1 cellular context compared by ENCODE assay signal in the genomic region with DNA sequence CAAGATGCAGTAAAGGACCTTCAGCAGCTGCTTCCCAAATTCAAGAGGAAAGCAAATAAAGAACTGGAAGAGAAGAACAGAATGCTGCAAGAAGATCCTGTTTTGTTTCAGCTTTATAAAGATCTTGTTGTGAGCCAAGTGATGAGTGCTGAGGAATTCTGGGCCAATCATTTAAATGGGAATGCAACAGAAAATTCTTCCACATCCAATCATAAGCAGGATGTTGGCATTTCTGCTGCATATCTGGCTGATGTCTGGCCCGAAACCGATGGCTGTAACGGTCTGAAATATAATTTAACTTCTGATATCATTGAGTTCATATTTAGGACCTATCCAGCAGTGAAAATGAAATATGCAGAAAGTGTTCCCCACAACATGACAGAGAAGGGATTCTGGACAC.
TF ChIP-seq lines count a peak whose summit lies in the region.

No MANE protein-coding gene starts in this region.

TF ChIP-seq in SK-N-SH, 30 proteins besides CTCF, POLR2A, EP300 and RAD21 (continued from another document):
- TF ChIP-seq, protein P1, sequence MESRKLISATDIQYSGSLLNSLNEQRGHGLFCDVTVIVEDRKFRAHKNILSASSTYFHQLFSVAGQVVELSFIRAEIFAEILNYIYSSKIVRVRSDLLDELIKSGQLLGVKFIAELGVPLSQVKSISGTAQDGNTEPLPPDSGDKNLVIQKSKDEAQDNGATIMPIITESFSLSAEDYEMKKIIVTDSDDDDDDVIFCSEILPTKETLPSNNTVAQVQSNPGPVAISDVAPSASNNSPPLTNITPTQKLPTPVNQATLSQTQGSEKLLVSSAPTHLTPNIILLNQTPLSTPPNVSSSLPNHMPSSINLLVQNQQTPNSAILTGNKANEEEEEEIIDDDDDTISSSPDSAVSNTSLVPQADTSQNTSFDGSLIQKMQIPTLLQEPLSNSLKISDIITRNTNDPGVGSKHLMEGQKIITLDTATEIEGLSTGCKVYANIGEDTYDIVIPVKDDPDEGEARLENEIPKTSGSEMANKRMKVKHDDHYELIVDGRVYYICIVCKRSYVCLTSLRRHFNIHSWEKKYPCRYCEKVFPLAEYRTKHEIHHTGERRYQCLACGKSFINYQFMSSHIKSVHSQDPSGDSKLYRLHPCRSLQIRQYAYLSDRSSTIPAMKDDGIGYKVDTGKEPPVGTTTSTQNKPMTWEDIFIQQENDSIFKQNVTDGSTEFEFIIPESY (IDR thresholded peaks at IDR 0.05; ENCODE audit: borderline replicate concordance, low read depth) = no peak
- TF ChIP-seq TCF12 (IDR thresholded peaks at IDR 0.05) = no peak
- no peak for TF ChIP-seq MXI1 (IDR thresholded peaks at IDR 0.05; ENCODE audit: low read depth, low read length)
